In the genomic region with DNA sequence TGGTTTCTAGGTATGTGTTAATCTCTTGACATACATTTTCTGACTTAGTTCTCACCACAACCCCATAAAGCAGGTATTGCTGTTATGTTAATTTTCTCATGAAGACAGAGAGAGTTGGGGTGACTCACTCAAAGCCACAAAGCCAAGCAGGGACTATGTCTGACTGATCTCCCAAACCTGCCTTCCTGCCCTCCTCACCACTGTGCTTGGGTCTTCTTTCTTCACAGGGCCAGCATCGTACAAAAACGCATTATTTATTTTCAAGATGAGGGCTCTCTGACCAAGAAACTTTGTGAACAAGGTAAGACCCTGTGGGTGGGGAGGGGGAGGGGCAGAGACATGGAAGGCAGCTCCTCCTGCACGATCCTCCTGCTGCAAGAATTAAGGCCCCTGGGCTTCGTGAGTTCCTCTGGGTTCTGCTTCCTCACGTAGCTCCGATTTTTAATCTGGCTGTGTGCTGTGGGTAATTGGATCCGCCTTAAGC, we compare ENCODE assay signal across 8 cellular contexts.
DNase-seq lines count a peak whose midpoint lies in the region; ATAC-seq lines count a peak whose summit lies in the region.

No MANE protein-coding gene starts in this region.

- H3K4me3 Mint-ChIP-seq in activated CD4-positive, alpha-beta T cell treated with anti-CD3 and anti-CD28 coated beads, Interleukin-2, amount 10 ng/mL, durations not matched to agents 24 days and 14 days, result peak overlapping the region; percentile 28

- no peaks in the 10 kb centered on the region for H3K36me3 Mint-ChIP-seq in activated CD4-positive, alpha-beta T cell treated with anti-CD3 and anti-CD28 coated beads, Interleukin-2, amount 10 ng/mL, durations not matched to agents 24 days and 14 days (ENCODE audit: low read depth)

- intact Hi-C loops in activated CD4-positive, alpha-beta T cell treated with anti-CD3 and anti-CD28 coated beads, Interleukin-2, amount 10 ng/mL, durations not matched to agents 24 days and 14 days (cut with micrococcal nuclease), result loop anchor here (2.0 to 5.0 kb wide), 3 partner anchors 110 to 208 kb away; no protein-coding TSS in a partner anchor

- peaks cover 17% of the 10 kb centered on the region for H3K27me3 Mint-ChIP-seq in activated CD4-positive, alpha-beta T cell treated with anti-CD3 and anti-CD28 coated beads, Interleukin-2, amount 10 ng/mL, durations not matched to agents 24 days and 14 days

- DNase-seq in activated CD4-positive, alpha-beta T cell treated with anti-CD3 and anti-CD28 coated beads, Interleukin-2, amount 10 ng/mL, durations not matched to agents 24 days and 14 days, result peak; percentile 87
- DNase-seq in effector CD4-positive, alpha-beta T cell, result peak; percentile 38
- peak; percentile 37 to 60 for DNase-seq in stimulated activated CD4-positive, alpha-beta T cell treated with anti-CD3 and anti-CD28 coated beads, Interleukin-4, amount 100 ng/mL, for 48 hours (ENCODE audit: low read depth in 2 of 2)
- DNase-seq in effector CD8-positive, alpha-beta T cell (lab: John Stamatoyannopoulos, UW), result no peak

- no peak overlapping the region for H3K27ac Mint-ChIP-seq in activated CD4-positive, alpha-beta T cell treated with anti-CD3 and anti-CD28 coated beads, Interleukin-2, amount 10 ng/mL, durations not matched to agents 24 days and 14 days

- H3K4me1 Mint-ChIP-seq in activated CD4-positive, alpha-beta T cell treated with anti-CD3 and anti-CD28 coated beads, Interleukin-2, amount 10 ng/mL, durations not matched to agents 24 days and 14 days, result peaks cover 43% of the 10 kb centered on the region

- ATAC-seq in HG02610 (IDR thresholded peaks at IDR 0.05; ENCODE audit: unreplicated experiment) (peak; percentile 46), HG03280 (IDR thresholded peaks at IDR 0.05; ENCODE audit: unreplicated experiment) (no peak), GM21381 (IDR thresholded peaks at IDR 0.05; ENCODE audit: unreplicated experiment) (no peak), GM18907 (IDR thresholded peaks at IDR 0.05; ENCODE audit: unreplicated experiment) (no peak)

- no peaks in the 10 kb centered on the region for H3K9me3 Mint-ChIP-seq in activated CD4-positive, alpha-beta T cell treated with anti-CD3 and anti-CD28 coated beads, Interleukin-2, amount 10 ng/mL, durations not matched to agents 24 days and 14 days
